8 cellular contexts compared by ENCODE assay signal in genomic region chr10:33661580-33662269, GRCh38.
DNase-seq lines count a peak whose midpoint lies in the region; ATAC-seq, FAIRE-seq and TF ChIP-seq lines count a peak whose summit lies in the region.

No MANE protein-coding gene starts in this region.

- H3K9me3 ChIP-seq in keratinocyte (ENCODE audit: control insufficient read depth, low read depth, low read length): no peaks in the 10 kb centered on the region
- H3K9me3 ChIP-seq in thoracic aorta: no peaks in the 10 kb centered on the region

- H3K36me3 ChIP-seq in keratinocyte (ENCODE audit: control insufficient read depth in 2 of 2, extremely low read depth in 1 of 2, insufficient read depth in 2 of 2, low read length in 2 of 2): no peaks in the 10 kb centered on the region
- H3K36me3 ChIP-seq in thoracic aorta: no peaks in the 10 kb centered on the region

- H3K27me3 ChIP-seq in keratinocyte (ENCODE audit: control insufficient read depth, extremely low read depth, insufficient read depth, low read length): no peaks in the 10 kb centered on the region
- no peaks in the 10 kb centered on the region for H3K27me3 ChIP-seq in thoracic aorta (replicated peaks; ENCODE audit: insufficient read depth)

- peak overlapping the region; percentile 57 for H2AFZ ChIP-seq in keratinocyte (ENCODE audit: control insufficient read depth, low read length)

- 0 out of 2 replicates have a peak, but pooled peaks have one; percentile 1 for TF ChIP-seq CTCF in AG10803 (conservative IDR thresholded peaks at IDR 0.05; ENCODE audit: low read length)
- no peak for TF ChIP-seq CTCF in NB4 (IDR thresholded peaks at IDR 0.05; ENCODE audit: low read depth, low read length)
- TF ChIP-seq CTCF in keratinocyte (optimal IDR thresholded peaks at IDR 0.05 in 1 of 3, IDR thresholded peaks at IDR 0.05 in 1 of 3, conservative IDR thresholded peaks at IDR 0.05 in 1 of 3; ENCODE audit: extremely low read depth in 1 of 3, insufficient read depth in 2 of 3, low read length in 3 of 3): no peak
- no peak for TF ChIP-seq CTCF in thoracic aorta (IDR thresholded peaks at IDR 0.05)

- no peak overlapping the region for H3K9ac ChIP-seq in keratinocyte (ENCODE audit: control insufficient read depth, extremely low read depth, insufficient read depth, low read length)

- peak overlapping the region; percentile 49 for H3K4me2 ChIP-seq in keratinocyte (ENCODE audit: control insufficient read depth, extremely low read depth, insufficient read depth, low read depth, low read length)

- no peak for TF ChIP-seq POLR2A in NB4 (IDR thresholded peaks at IDR 0.05; ENCODE audit: extremely low read depth, insufficient read length)

- peak; percentile 80 for FAIRE-seq in keratinocyte (lab: Jason Lieb, UNC)

- no peaks in the 10 kb centered on the region for H3K79me2 ChIP-seq in keratinocyte (ENCODE audit: control insufficient read depth, insufficient read depth, low read length)

- H3K9me1 ChIP-seq in keratinocyte (ENCODE audit: control insufficient read depth, extremely low read depth, insufficient read depth, low read length): no peaks in the 10 kb centered on the region

- dilution Hi-C loops in keratinocyte (cut with MboI; ENCODE audit: extremely low pct_ligation_motif_present, low sequenced_read_pairs): no loop called here

- peak; percentile 98 for DNase-seq in AG10803 (ENCODE audit: low read depth)
- DNase-seq in NB4 (ENCODE audit: low read depth): peak; percentile 91
- peak; percentile 55 for DNase-seq in astrocyte of the hippocampus (ENCODE audit: low read depth, low spot score)
- DNase-seq in keratinocyte (ENCODE audit: low read depth, low spot score): no peak
- DNase-seq in thoracic aorta (ENCODE audit: low spot score): peak; percentile 4
- no peak for DNase-seq in stimulated activated CD4-positive, alpha-beta T cell treated with anti-CD3 and anti-CD28 coated beads, Interleukin-4, amount 100 ng/mL, for 24 hours

- peak overlapping the region; percentile 37 for H3K4me3 ChIP-seq in AG10803 (ENCODE audit: low read length)
- H3K4me3 ChIP-seq in NB4 (ENCODE audit: low read depth, low read length): peak overlapping the region; percentile 16
- no peak overlapping the region for H3K4me3 ChIP-seq in keratinocyte (ENCODE audit: control insufficient read depth in 2 of 3, extremely low read depth in 1 of 3, insufficient read depth in 2 of 3, low read depth in 1 of 3, low read length in 3 of 3)
- peak overlapping the region; percentile 43 for H3K4me3 ChIP-seq in thoracic aorta

- H3K4me1 ChIP-seq in keratinocyte (ENCODE audit: control insufficient read depth, extremely low read depth, insufficient read depth, low read length) (peaks cover 9% of the 10 kb centered on the region), thoracic aorta (ENCODE audit: control insufficient read depth in 1 of 2, low read depth in 2 of 2) (peaks cover 0 to 4% of the 10 kb centered on the region in 2 donors)

- no peak overlapping the region for H3K27ac ChIP-seq in keratinocyte (ENCODE audit: control insufficient read depth, insufficient read depth, low read length)
- no peak overlapping the region for H3K27ac ChIP-seq in thoracic aorta

- ATAC-seq in thoracic aorta (ENCODE audit: insufficient number of reproducible peaks, low FRiP score, low read depth): no peak
- no peak for ATAC-seq in HG02884 (IDR thresholded peaks at IDR 0.05; ENCODE audit: unreplicated experiment)
- ATAC-seq in HG02678 (IDR thresholded peaks at IDR 0.05; ENCODE audit: unreplicated experiment): no peak

- H4K20me1 ChIP-seq in keratinocyte (ENCODE audit: control insufficient read depth, extremely low read depth, insufficient read depth, low read length): no peaks in the 10 kb centered on the region

Comparison
In these comparisons a context has a peak if more than half of its experiments do, and no peak if none do; other contexts are left out.
1. DNase-seq: peak in AG10803 (single experiment), NB4 (single experiment), astrocyte of the hippocampus (single experiment) and thoracic aorta (single experiment); none in keratinocyte (single experiment) and stimulated activated CD4-positive, alpha-beta T cell treated with anti-CD3 and anti-CD28 coated beads, Interleukin-4, amount 100 ng/mL, for 24 hours (single experiment).
2. H3K4me3 ChIP-seq: peak in AG10803 (single experiment), NB4 (single experiment) and thoracic aorta (single experiment); none in keratinocyte (0 of 3).